1 cellular context compared by ENCODE assay signal in the genomic region with DNA sequence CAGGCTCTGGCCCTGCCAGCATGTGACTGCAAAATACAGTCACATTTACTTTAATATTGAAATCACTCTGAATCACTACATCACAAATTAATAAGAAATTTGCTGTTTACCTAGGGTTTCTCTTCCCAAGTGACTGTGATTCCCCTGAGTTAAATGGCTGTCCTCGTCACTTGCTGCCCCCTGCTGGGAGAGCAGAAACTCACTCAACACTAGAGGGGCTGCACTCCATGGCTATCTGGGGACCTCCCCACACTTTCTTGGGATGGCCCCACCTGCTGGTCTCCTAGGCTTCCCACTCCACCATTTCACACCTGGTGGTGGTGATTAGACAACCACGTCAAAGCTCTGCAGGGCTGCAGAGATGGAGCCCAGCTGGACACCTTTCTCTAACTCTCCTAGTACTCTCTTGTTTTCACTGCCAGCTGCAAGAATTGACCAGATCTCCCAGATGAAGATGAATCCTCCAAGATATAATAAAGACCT.
TF ChIP-seq lines count a peak whose summit lies in the region.

No MANE protein-coding gene starts in this region.

TF ChIP-seq in GM23338, 12 proteins besides CTCF, POLR2A, EP300 and RAD21:
- TF ChIP-seq, protein P1, sequence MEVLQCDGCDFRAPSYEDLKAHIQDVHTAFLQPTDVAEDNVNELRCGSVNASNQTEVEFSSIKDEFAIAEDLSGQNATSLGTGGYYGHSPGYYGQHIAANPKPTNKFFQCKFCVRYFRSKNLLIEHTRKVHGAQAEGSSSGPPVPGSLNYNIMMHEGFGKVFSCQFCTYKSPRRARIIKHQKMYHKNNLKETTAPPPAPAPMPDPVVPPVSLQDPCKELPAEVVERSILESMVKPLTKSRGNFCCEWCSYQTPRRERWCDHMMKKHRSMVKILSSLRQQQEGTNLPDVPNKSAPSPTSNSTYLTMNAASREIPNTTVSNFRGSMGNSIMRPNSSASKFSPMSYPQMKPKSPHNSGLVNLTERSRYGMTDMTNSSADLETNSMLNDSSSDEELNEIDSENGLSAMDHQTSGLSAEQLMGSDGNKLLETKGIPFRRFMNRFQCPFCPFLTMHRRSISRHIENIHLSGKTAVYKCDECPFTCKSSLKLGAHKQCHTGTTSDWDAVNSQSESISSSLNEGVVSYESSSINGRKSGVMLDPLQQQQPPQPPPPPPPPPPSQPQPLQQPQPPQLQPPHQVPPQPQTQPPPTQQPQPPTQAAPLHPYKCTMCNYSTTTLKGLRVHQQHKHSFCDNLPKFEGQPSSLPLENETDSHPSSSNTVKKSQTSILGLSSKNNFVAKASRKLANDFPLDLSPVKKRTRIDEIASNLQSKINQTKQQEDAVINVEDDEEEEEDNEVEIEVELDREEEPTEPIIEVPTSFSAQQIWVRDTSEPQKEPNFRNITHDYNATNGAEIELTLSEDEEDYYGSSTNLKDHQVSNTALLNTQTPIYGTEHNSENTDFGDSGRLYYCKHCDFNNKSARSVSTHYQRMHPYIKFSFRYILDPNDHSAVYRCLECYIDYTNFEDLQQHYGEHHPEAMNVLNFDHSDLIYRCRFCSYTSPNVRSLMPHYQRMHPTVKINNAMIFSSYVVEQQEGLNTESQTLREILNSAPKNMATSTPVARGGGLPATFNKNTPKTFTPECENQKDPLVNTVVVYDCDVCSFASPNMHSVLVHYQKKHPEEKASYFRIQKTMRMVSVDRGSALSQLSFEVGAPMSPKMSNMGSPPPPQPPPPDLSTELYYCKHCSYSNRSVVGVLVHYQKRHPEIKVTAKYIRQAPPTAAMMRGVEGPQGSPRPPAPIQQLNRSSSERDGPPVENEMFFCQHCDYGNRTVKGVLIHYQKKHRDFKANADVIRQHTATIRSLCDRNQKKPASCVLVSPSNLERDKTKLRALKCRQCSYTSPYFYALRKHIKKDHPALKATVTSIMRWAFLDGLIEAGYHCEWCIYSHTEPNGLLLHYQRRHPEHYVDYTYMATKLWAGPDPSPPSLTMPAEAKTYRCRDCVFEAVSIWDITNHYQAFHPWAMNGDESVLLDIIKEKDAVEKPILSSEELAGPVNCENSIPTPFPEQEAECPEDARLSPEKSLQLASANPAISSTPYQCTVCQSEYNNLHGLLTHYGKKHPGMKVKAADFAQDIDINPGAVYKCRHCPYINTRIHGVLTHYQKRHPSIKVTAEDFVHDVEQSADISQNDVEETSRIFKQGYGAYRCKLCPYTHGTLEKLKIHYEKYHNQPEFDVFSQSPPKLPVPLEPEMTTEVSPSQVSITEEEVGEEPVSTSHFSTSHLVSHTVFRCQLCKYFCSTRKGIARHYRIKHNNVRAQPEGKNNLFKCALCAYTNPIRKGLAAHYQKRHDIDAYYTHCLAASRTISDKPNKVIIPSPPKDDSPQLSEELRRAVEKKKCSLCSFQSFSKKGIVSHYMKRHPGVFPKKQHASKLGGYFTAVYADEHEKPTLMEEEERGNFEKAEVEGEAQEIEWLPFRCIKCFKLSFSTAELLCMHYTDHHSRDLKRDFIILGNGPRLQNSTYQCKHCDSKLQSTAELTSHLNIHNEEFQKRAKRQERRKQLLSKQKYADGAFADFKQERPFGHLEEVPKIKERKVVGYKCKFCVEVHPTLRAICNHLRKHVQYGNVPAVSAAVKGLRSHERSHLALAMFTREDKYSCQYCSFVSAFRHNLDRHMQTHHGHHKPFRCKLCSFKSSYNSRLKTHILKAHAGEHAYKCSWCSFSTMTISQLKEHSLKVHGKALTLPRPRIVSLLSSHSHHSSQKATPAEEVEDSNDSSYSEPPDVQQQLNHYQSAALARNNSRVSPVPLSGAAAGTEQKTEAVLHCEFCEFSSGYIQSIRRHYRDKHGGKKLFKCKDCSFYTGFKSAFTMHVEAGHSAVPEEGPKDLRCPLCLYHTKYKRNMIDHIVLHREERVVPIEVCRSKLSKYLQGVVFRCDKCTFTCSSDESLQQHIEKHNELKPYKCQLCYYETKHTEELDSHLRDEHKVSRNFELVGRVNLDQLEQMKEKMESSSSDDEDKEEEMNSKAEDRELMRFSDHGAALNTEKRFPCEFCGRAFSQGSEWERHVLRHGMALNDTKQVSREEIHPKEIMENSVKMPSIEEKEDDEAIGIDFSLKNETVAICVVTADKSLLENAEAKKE (CRISPR knock-in tag; IDR thresholded peaks at IDR 0.05), result peak; percentile 100
- TF ChIP-seq ZNF114 (CRISPR knock-in tag; IDR thresholded peaks at IDR 0.05), result peak; percentile 96
- peak; percentile 14; the same call in 1 of the 2 replicates for TF ChIP-seq ZNF331 (CRISPR knock-in tag; IDR thresholded peaks at IDR 0.05; ENCODE audit: low read depth)
- TF ChIP-seq, protein P2, sequence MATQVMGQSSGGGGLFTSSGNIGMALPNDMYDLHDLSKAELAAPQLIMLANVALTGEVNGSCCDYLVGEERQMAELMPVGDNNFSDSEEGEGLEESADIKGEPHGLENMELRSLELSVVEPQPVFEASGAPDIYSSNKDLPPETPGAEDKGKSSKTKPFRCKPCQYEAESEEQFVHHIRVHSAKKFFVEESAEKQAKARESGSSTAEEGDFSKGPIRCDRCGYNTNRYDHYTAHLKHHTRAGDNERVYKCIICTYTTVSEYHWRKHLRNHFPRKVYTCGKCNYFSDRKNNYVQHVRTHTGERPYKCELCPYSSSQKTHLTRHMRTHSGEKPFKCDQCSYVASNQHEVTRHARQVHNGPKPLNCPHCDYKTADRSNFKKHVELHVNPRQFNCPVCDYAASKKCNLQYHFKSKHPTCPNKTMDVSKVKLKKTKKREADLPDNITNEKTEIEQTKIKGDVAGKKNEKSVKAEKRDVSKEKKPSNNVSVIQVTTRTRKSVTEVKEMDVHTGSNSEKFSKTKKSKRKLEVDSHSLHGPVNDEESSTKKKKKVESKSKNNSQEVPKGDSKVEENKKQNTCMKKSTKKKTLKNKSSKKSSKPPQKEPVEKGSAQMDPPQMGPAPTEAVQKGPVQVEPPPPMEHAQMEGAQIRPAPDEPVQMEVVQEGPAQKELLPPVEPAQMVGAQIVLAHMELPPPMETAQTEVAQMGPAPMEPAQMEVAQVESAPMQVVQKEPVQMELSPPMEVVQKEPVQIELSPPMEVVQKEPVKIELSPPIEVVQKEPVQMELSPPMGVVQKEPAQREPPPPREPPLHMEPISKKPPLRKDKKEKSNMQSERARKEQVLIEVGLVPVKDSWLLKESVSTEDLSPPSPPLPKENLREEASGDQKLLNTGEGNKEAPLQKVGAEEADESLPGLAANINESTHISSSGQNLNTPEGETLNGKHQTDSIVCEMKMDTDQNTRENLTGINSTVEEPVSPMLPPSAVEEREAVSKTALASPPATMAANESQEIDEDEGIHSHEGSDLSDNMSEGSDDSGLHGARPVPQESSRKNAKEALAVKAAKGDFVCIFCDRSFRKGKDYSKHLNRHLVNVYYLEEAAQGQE (IDR thresholded peaks at IDR 0.05; ENCODE audit: unreplicated experiment), result no peak
- TF ChIP-seq, protein P3, sequence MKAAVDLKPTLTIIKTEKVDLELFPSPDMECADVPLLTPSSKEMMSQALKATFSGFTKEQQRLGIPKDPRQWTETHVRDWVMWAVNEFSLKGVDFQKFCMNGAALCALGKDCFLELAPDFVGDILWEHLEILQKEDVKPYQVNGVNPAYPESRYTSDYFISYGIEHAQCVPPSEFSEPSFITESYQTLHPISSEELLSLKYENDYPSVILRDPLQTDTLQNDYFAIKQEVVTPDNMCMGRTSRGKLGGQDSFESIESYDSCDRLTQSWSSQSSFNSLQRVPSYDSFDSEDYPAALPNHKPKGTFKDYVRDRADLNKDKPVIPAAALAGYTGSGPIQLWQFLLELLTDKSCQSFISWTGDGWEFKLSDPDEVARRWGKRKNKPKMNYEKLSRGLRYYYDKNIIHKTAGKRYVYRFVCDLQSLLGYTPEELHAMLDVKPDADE (IDR thresholded peaks at IDR 0.05), result no peak
- TF ChIP-seq CREB1 (CRISPR knock-in tag; IDR thresholded peaks at IDR 0.05; ENCODE audit: low read depth), result peak; percentile 38; the same call in 1 of the 2 replicates
- no peak for TF ChIP-seq POLR2AphosphoS5 (IDR thresholded peaks at IDR 0.05; ENCODE audit: low read depth)
